In genomic region chr5:116542619-116543018, GRCh38 we compare ENCODE assay signal across 22 cellular contexts. TPM values are rescaled to one million over a fixed set of nuclear protein-coding genes. Genes with fewer than 3 reads are reported as not detected.
"Had no signal": no experiment of that assay in that cellular context is flagged by ENCODE, and none has a peak within 500 bp of the region (broad histone marks: within the 10 kb centered on the region; RNA-seq: fewer than 3 reads in every experiment).

No MANE protein-coding gene starts in this region.

- H3K36me3 Mint-ChIP-seq: stimulated activated effector memory CD8-positive, alpha-beta T cell treated with anti-CD3 and anti-CD28 coated beads, Interleukin-12 subunit alpha, Interleukin-12 subunit beta, amount 100 ng/mL, for 72 hours had no signal

- H3K27ac ChIP-seq: ascending aorta, breast epithelium, epithelial cell of prostate, heart left ventricle, neutrophil, parathyroid adenoma, tibial artery, vagina had no signal

- DNase-seq: activated CD4-positive, alpha-beta memory T cell treated with anti-CD3 and anti-CD28 coated beads, Interleukin-2, amount 10 ng/mL, durations not matched to agents 7 days and 5 days; activated CD4-positive, alpha-beta T cell treated with anti-CD3 and anti-CD28 coated beads for 4 hours; activated gamma-delta T cell treated with Interleukin-2 at 50 U/mL for 16 hours; activated naive CD8-positive, alpha-beta T cell treated with anti-CD3 and anti-CD28 coated beads, Interleukin-2, amount 10 ng/mL, durations not matched to agents 7 days and 5 days; activated T-cell treated with anti-CD3 and anti-CD28 coated beads, Interleukin-2, amount 50 U/mL, for 72 hours; cerebellar nuclear complex; dermis blood vessel endothelial cell; effector memory CD8-positive, alpha-beta T cell; foreskin melanocyte; heart left ventricle; left cardiac atrium; naive thymus-derived CD8-positive, alpha-beta T cell; T-helper 1 cell; T1000; tibial artery had no signal

- H3K27ac Mint-ChIP-seq: activated CD4-positive, alpha-beta memory T cell treated with anti-CD3 and anti-CD28 coated beads, Interleukin-2, amount 10 ng/mL, durations not matched to agents 7 days and 5 days; activated naive CD8-positive, alpha-beta T cell treated with anti-CD3 and anti-CD28 coated beads, Interleukin-2, amount 10 ng/mL, durations not matched to agents 7 days and 5 days; activated T-cell treated with anti-CD3 and anti-CD28 coated beads, Interleukin-2, amount 50 U/mL, for 72 hours; effector memory CD8-positive, alpha-beta T cell; naive thymus-derived CD8-positive, alpha-beta T cell; stimulated activated effector memory CD8-positive, alpha-beta T cell treated with anti-CD3 and anti-CD28 coated beads, Interleukin-12 subunit alpha, Interleukin-12 subunit beta, amount 100 ng/mL, for 72 hours had no signal

- H3K79me2 ChIP-seq: parathyroid adenoma had no signal

- H2AFZ ChIP-seq: parathyroid adenoma had no signal

- H3K4me3 Mint-ChIP-seq: activated CD4-positive, alpha-beta memory T cell treated with anti-CD3 and anti-CD28 coated beads, Interleukin-2, amount 10 ng/mL, durations not matched to agents 7 days and 5 days; activated naive CD8-positive, alpha-beta T cell treated with anti-CD3 and anti-CD28 coated beads, Interleukin-2, amount 10 ng/mL, durations not matched to agents 7 days and 5 days; activated T-cell treated with anti-CD3 and anti-CD28 coated beads, Interleukin-2, amount 50 U/mL, for 72 hours; effector memory CD8-positive, alpha-beta T cell; naive thymus-derived CD8-positive, alpha-beta T cell; stimulated activated effector memory CD8-positive, alpha-beta T cell treated with anti-CD3 and anti-CD28 coated beads, Interleukin-12 subunit alpha, Interleukin-12 subunit beta, amount 100 ng/mL, for 72 hours had no signal

- ATAC-seq: activated T-cell treated with anti-CD3 and anti-CD28 coated beads, Interleukin-2, amount 50 U/mL, for 72 hours; effector memory CD8-positive, alpha-beta T cell; left cardiac atrium; naive thymus-derived CD8-positive, alpha-beta T cell; stimulated activated effector memory CD8-positive, alpha-beta T cell treated with anti-CD3 and anti-CD28 coated beads, Interleukin-12 subunit alpha, Interleukin-12 subunit beta, amount 100 ng/mL, for 72 hours had no signal

- H3K27me3 Mint-ChIP-seq: activated naive CD8-positive, alpha-beta T cell treated with anti-CD3 and anti-CD28 coated beads, Interleukin-2, amount 10 ng/mL, durations not matched to agents 7 days and 5 days had no signal

- H3K4me1 ChIP-seq: ascending aorta, breast epithelium, tibial artery, vagina had no signal

- H3K36me3 ChIP-seq: ascending aorta, breast epithelium, neutrophil, tibial artery, vagina had no signal

- H3K4me1 Mint-ChIP-seq: activated CD4-positive, alpha-beta memory T cell treated with anti-CD3 and anti-CD28 coated beads, Interleukin-2, amount 10 ng/mL, durations not matched to agents 7 days and 5 days; activated naive CD8-positive, alpha-beta T cell treated with anti-CD3 and anti-CD28 coated beads, Interleukin-2, amount 10 ng/mL, durations not matched to agents 7 days and 5 days; naive thymus-derived CD8-positive, alpha-beta T cell; stimulated activated effector memory CD8-positive, alpha-beta T cell treated with anti-CD3 and anti-CD28 coated beads, Interleukin-12 subunit alpha, Interleukin-12 subunit beta, amount 100 ng/mL, for 72 hours had no signal

- H3K4me3 ChIP-seq: ascending aorta, breast epithelium, heart left ventricle, tibial artery, vagina had no signal

- H3K27me3 ChIP-seq: ascending aorta, breast epithelium, heart left ventricle, neutrophil, tibial artery, vagina had no signal

RNA-seq across cellular contexts. Expression of gene SEMA6A, which starts 32.0 kb away (rescaled TPM):
- total RNA-seq: activated naive CD8-positive, alpha-beta T cell treated with anti-CD3 and anti-CD28 coated beads, Interleukin-2, amount 10 ng/mL, durations not matched to agents 7 days and 5 days; naive thymus-derived CD8-positive, alpha-beta T cell had no signal
